19 cellular contexts compared by ENCODE assay signal in genomic region chr3:59016930-59017616, GRCh38. TPM values are rescaled to one million over a fixed set of nuclear protein-coding genes. Genes with fewer than 3 reads are reported as not detected.
DNase-seq lines count a peak whose midpoint lies in the region; ATAC-seq, FAIRE-seq and TF ChIP-seq lines count a peak whose summit lies in the region.
"Had no signal": no experiment of that assay in that cellular context is flagged by ENCODE, and none has a peak within 500 bp of the region (broad histone marks: within the 10 kb centered on the region; RNA-seq: fewer than 3 reads in every experiment).

No MANE protein-coding gene starts in this region.

- no peak overlapping the region for H2BK120ac ChIP-seq in neuronal stem cell (ENCODE audit: low read depth, low read length)

- H3K14ac ChIP-seq in neuronal stem cell (ENCODE audit: low read length), result no peak overlapping the region

- H3K27me3 Mint-ChIP-seq in nephron (ENCODE audit: low read depth) (no peaks in the 10 kb centered on the region), T-helper 17 cell (peaks cover 4% of the 10 kb centered on the region)
- H3K27me3 Mint-ChIP-seq: B cell had no signal

- H3K4me2 ChIP-seq in HepG2 (ENCODE audit: low read depth, low read length), result no peak overlapping the region
- no peak overlapping the region for H3K4me2 ChIP-seq in neuronal stem cell (ENCODE audit: insufficient read depth, low read length, poor library complexity, severe bottlenecking)

- no peak overlapping the region for H3K18ac ChIP-seq in neuronal stem cell (ENCODE audit: low read length)

- H4K20me1 ChIP-seq in HepG2 (ENCODE audit: insufficient read depth, low read length), result no peaks in the 10 kb centered on the region

- TF ChIP-seq CTCF in liver (IDR thresholded peaks at IDR 0.05; ENCODE audit: low read depth, low read length, missing input control) (no peak), HepG2 (CRISPR knock-in tag; IDR thresholded peaks at IDR 0.05) (no peak), nephron (IDR thresholded peaks at IDR 0.05; ENCODE audit: unreplicated experiment in 3 of 3) (no peak)

- H3K36me3 ChIP-seq in liver (ENCODE audit: control insufficient read depth in 4 of 4, insufficient read depth in 3 of 4, low read depth in 1 of 4, low read length in 3 of 4) (no peaks in the 10 kb centered on the region), HepG2 (replicated peaks in 1 of 2; ENCODE audit: control insufficient read depth in 1 of 2, insufficient read depth in 2 of 2, low read length in 2 of 2) (no peaks in the 10 kb centered on the region), neuronal stem cell (replicated peaks in 1 of 2; ENCODE audit: control insufficient read depth in 2 of 2, insufficient read depth in 2 of 2, low read length in 2 of 2) (no peaks in the 10 kb centered on the region)
- H3K36me3 ChIP-seq: SJSA1 had no signal

- H3K9me3 ChIP-seq in liver (ENCODE audit: control insufficient read depth in 4 of 4, low read length in 3 of 4) (no peaks in the 10 kb centered on the region), HepG2 (ENCODE audit: low read length) (no peaks in the 10 kb centered on the region), T-helper 17 cell (ENCODE audit: control insufficient read depth, low read length, poor library complexity, severe bottlenecking) (no peaks in the 10 kb centered on the region), neuronal stem cell (replicated peaks in 1 of 2; ENCODE audit: control insufficient read depth in 2 of 2, insufficient read depth in 1 of 2, low read depth in 1 of 2, low read length in 2 of 2) (peaks cover 0 to 2% of the 10 kb centered on the region in 2 donors)
- H3K9me3 ChIP-seq: SJSA1 had no signal

- H4K8ac ChIP-seq in neuronal stem cell (ENCODE audit: low read depth, low read length), result no peak overlapping the region

- H3K27ac Mint-ChIP-seq in nephron (peak overlapping the region; percentile 5 to 47 (median 38)), T-helper 17 cell (no peak overlapping the region)
- H3K27ac Mint-ChIP-seq: B cell had no signal

- peaks cover 4% of the 10 kb centered on the region for H3K4me1 Mint-ChIP-seq in nephron
- no peaks in the 10 kb centered on the region for H3K4me1 Mint-ChIP-seq in T-helper 17 cell
- H3K4me1 Mint-ChIP-seq: B cell, CD14-positive monocyte had no signal

- 27% methylated on average over 5 of the region's 5 CpGs for WGBS in liver
- WGBS in HepG2 (ENCODE audit: low lambda C conversion rate), result 1% methylated on average over 5 of the region's 5 CpGs
- no CpG with 5 or more reads among the region's 5 CpGs for WGBS in neuronal stem cell (ENCODE audit: extremely low coverage in 2 of 2, insufficient read length in 2 of 2, insufficient replicate concordance in 1 of 2), 2 donors

- H3K79me2 ChIP-seq in HepG2 (ENCODE audit: insufficient read depth, low read length), result no peaks in the 10 kb centered on the region

- DNase-seq in HepG2 (ENCODE audit: low spot score), result no peak
- DNase-seq in kidney glomerular epithelial cell (lab: John Stamatoyannopoulos, UW), result peak; percentile 60
- DNase-seq in T-helper 17 cell, result no peak
- no peak for DNase-seq in NCI-H2227 (lab: John Stamatoyannopoulos, UW; ENCODE audit: unreplicated experiment)
- DNase-seq in neuronal stem cell (ENCODE audit: low spot score), result no peak
- DNase-seq: EL, GF-D8, Kasumi-1, NCI-H446 treated with DMSO at 0.1 percent for 48 hours, NCI-H526 treated with DMSO at 0.1 percent for 48 hours had no signal

- in situ Hi-C loops in HepG2 (cut with HindIII; ENCODE audit: extremely low pct_ligation_motif_present, low pct_unique_long_range_greater_than_20kb), result no loop called here

- ATAC-seq in HepG2 (no peak), T-helper 17 cell (no peak), HG02870 (IDR thresholded peaks at IDR 0.05; ENCODE audit: unreplicated experiment) (no peak)
- ATAC-seq: Right ventricle myocardium inferior had no signal

- no peak overlapping the region for H3K4me3 ChIP-seq in liver (ENCODE audit: low read depth in 1 of 3, low read length in 3 of 3)
- no peak overlapping the region for H3K4me3 ChIP-seq in HepG2 (replicated peaks in 1 of 3; ENCODE audit: insufficient read depth in 1 of 3, low read depth in 2 of 3, low read length in 3 of 3)
- no peak overlapping the region for H3K4me3 ChIP-seq in neuronal stem cell (ENCODE audit: low read length in 2 of 2)
- H3K4me3 ChIP-seq: SJSA1 had no signal

- H3K9me3 Mint-ChIP-seq in nephron, result no peaks in the 10 kb centered on the region

- H3K36me3 Mint-ChIP-seq in nephron (ENCODE audit: low read depth) (no peaks in the 10 kb centered on the region), T-helper 17 cell (ENCODE audit: low read depth) (no peaks in the 10 kb centered on the region)
- H3K36me3 Mint-ChIP-seq: CD14-positive monocyte had no signal

- H3K27ac ChIP-seq in liver (ENCODE audit: low read depth in 1 of 2, low read length in 2 of 2), result peak overlapping the region; percentile 72 to 86
- H3K27ac ChIP-seq in HepG2 (ENCODE audit: extremely low read length, insufficient read depth, low read length), result no peak overlapping the region
- no peak overlapping the region for H3K27ac ChIP-seq in neuronal stem cell (replicated peaks; ENCODE audit: low read length)
- H3K27ac ChIP-seq: 22Rv1, SJSA1 had no signal

- TF ChIP-seq RAD21 in liver (IDR thresholded peaks at IDR 0.05) (no peak), HepG2 (CRISPR knock-in tag; IDR thresholded peaks at IDR 0.05) (no peak)

- no peak for FAIRE-seq in HepG2 (lab: Jason Lieb, UNC)
- FAIRE-seq: H54 had no signal

- peak overlapping the region in 1 of 2 donors; percentile 6 for H3K9ac ChIP-seq in liver (ENCODE audit: low read depth in 1 of 2, low read length in 2 of 2)
- no peak overlapping the region for H3K9ac ChIP-seq in HepG2 (ENCODE audit: insufficient read depth, low read depth, low read length)
- no peak overlapping the region for H3K9ac ChIP-seq in neuronal stem cell (ENCODE audit: low read depth, low read length, poor library complexity)

- intact Hi-C loops in HepG2 (cut with micrococcal nuclease; ENCODE audit: unreplicated experiment), result no loop called here

- TF ChIP-seq POLR2A in HepG2 (IDR thresholded peaks at IDR 0.05; ENCODE audit: insufficient read depth in 1 of 2, low read depth in 2 of 2, low read length in 2 of 2), result no peak

- no peak overlapping the region for H2BK12ac ChIP-seq in neuronal stem cell (ENCODE audit: low read length)

- H3K23ac ChIP-seq in neuronal stem cell (ENCODE audit: low read depth, low read length, poor library complexity), result no peak overlapping the region

- no peak overlapping the region for H2BK15ac ChIP-seq in neuronal stem cell (ENCODE audit: low read length)

- H2AK5ac ChIP-seq in neuronal stem cell (ENCODE audit: low read depth, low read length), result no peak overlapping the region

- peaks cover 2 to 14% (median 14%) of the 10 kb centered on the region in 4 donors for H3K4me1 ChIP-seq in liver (ENCODE audit: control insufficient read depth in 4 of 4, insufficient read depth in 4 of 4, low read length in 3 of 4)
- H3K4me1 ChIP-seq in HepG2 (ENCODE audit: insufficient read depth, low read length), result no peaks in the 10 kb centered on the region
- peaks cover 0 to 4% of the 10 kb centered on the region in 2 donors for H3K4me1 ChIP-seq in neuronal stem cell (ENCODE audit: control insufficient read depth in 2 of 2, insufficient read depth in 1 of 2, low read depth in 1 of 2, low read length in 2 of 2)
- H3K4me1 ChIP-seq: SJSA1 had no signal

- TF ChIP-seq EP300 in HepG2 (IDR thresholded peaks at IDR 0.05; ENCODE audit: low read depth in 2 of 2, low read length in 2 of 2) (no peak), HepG2 (CRISPR knock-in tag; IDR thresholded peaks at IDR 0.05; ENCODE audit: borderline replicate concordance) (no peak)

- H3K4ac ChIP-seq in neuronal stem cell (ENCODE audit: low read length), result no peak overlapping the region

- no peak overlapping the region for H2AFZ ChIP-seq in HepG2 (ENCODE audit: low read length)
- no peak overlapping the region for H2AFZ ChIP-seq in neuronal stem cell (ENCODE audit: low read length)

- POLR2A ChIA-PET in HepG2 (lab: Yijun Ruan, JAX), result no interaction called here

- BruUV-seq in HepG2 (replicated peaks; lab: Mats Ljungman, UMichigan), result no TSS peak

- H3K4me3 Mint-ChIP-seq in nephron (no peak overlapping the region), T-helper 17 cell (no peak overlapping the region)
- H3K4me3 Mint-ChIP-seq: B cell, CD14-positive monocyte had no signal

- no peak overlapping the region for H4K91ac ChIP-seq in neuronal stem cell (ENCODE audit: low read depth, low read length, poor library complexity)

- no peaks in the 10 kb centered on the region for H3K79me1 ChIP-seq in neuronal stem cell (ENCODE audit: low read depth, low read length)

- CTCF ChIA-PET in HepG2 (lab: Yijun Ruan, JAX; ENCODE audit: low intra/inter-chr PET ratio, low total read pairs), result no interaction called here

- H2BK5ac ChIP-seq in neuronal stem cell (ENCODE audit: low read length), result no peak overlapping the region

- H3K27me3 ChIP-seq in liver (ENCODE audit: control insufficient read depth in 4 of 4, insufficient read depth in 4 of 4, low read length in 3 of 4), result no peaks in the 10 kb centered on the region
- H3K27me3 ChIP-seq in HepG2 (ENCODE audit: control insufficient read depth in 1 of 2, insufficient read depth in 2 of 2, low read length in 2 of 2), result no peaks in the 10 kb centered on the region; a peak in 1 of 5 replicates
- no peaks in the 10 kb centered on the region for H3K27me3 ChIP-seq in neuronal stem cell (ENCODE audit: control insufficient read depth in 3 of 3, insufficient read depth in 3 of 3, low read depth in 1 of 3, low read length in 3 of 3)
- H3K27me3 ChIP-seq: SJSA1 had no signal

RNA-seq across cellular contexts. Expression of gene CFAP20DC, which starts 32.8 kb away (rescaled TPM):
- total RNA-seq in liver (1 to 10 TPM in 1 of 2 donors, under 1 TPM in 1; 0.98 to 2.1 TPM), HepG2 (2016; rRNA removed; fragmentation: Illumina TruSeq; extraction: Trizol) (not detected in 2 replicates), T-helper 17 cell (under 1 TPM; 0.39 to 0.47 TPM)
- polyA plus RNA-seq in liver (1 to 10 TPM in 1 of 2 donors, under 1 TPM in 1; 0.98 to 2.1 TPM), HepG2 (2011; rRNA removed) (not detected in 2 replicates)
- not detected in 2 replicates for total RNA-seq in HepG2 (2016; cell fraction: cytosol; rRNA removed; fragmentation: Illumina TruSeq; extraction: Trizol; ENCODE audit: low read depth)
- not detected in 2 replicates for total RNA-seq in HepG2 (2016; cell fraction: insoluble cytoplasmic fraction; rRNA removed; fragmentation: Illumina TruSeq; extraction: Trizol)
- not detected in 2 replicates for total RNA-seq in HepG2 (2016; cell fraction: membrane; rRNA removed; fragmentation: Illumina TruSeq; extraction: Trizol)
- not detected in 2 replicates for total RNA-seq in HepG2 (2016; cell fraction: nucleus; rRNA removed; fragmentation: Illumina TruSeq; extraction: Trizol)
- polyA plus RNA-seq in HepG2 (2011; cell fraction: cytosol; rRNA removed), result not detected in 2 replicates
- polyA plus RNA-seq in HepG2 (2011; cell fraction: nucleus; rRNA removed), result not detected in 2 replicates
- not detected in 2 replicates for polyA plus RNA-seq in HepG2 (2012)
- not detected in 2 replicates for polyA plus RNA-seq in HepG2 (2016; cell fraction: cytosol; fragmentation: Illumina TruSeq; extraction: Trizol; ENCODE audit: low read depth)
- not detected in 2 replicates for polyA plus RNA-seq in HepG2 (2016; cell fraction: insoluble cytoplasmic fraction; fragmentation: Illumina TruSeq; extraction: Trizol; ENCODE audit: low read depth)
- polyA plus RNA-seq in HepG2 (2016; cell fraction: membrane; fragmentation: Illumina TruSeq; extraction: Trizol; ENCODE audit: low read depth), result not detected in 2 replicates
- not detected in 2 replicates for polyA plus RNA-seq in HepG2 (2016; cell fraction: nucleus; fragmentation: Illumina TruSeq; extraction: Trizol; ENCODE audit: insufficient read depth, low read depth)
- polyA minus RNA-seq in HepG2 (2011; rRNA and poly(A)+ RNA removed; ENCODE audit: low replicate concordance), result not detected in 2 replicates
- polyA minus RNA-seq in HepG2 (2011; cell fraction: cytosol; rRNA and poly(A)+ RNA removed), result not detected in 2 replicates
- polyA minus RNA-seq in HepG2 (2011; cell fraction: nucleus; rRNA and poly(A)+ RNA removed), result not detected in 2 replicates
- polyA plus RNA-seq in neuronal stem cell (2013, experiment 1 of 2), result 4.3 TPM
- polyA plus RNA-seq in neuronal stem cell (2013, experiment 2 of 2), result 4.1 TPM
- polyA plus RNA-seq: CD14-positive monocyte had no signal

Comparison
In these comparisons a context has a peak if more than half of its experiments do, and no peak if none do; other contexts are left out.
1. H3K27ac ChIP-seq: peak in liver (2 of 2); none in HepG2 (single experiment) and neuronal stem cell (single experiment).